Comparison of ENCODE assay signal across 29 cellular contexts in the genomic region with DNA sequence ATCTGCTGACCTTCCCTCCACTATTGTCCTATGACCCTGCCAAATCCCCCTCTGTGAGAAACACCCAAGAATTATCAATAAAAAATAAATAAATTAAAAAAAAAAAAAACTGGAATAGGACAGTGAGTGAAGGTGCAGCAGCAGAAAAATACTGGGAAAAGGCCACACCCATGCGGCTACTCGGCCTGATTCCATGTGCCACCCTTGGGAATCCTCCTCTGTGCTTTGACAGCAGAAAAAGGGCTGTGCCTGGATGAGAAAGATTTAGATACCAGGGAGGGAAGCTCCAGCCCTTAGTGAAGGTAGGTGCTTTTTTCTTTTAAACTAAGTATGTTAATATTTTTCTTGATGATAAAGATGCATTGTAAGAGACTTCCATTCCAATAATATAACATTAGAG.
"Had no signal": no experiment of that assay in that cellular context is flagged by ENCODE, and none has a peak within 500 bp of the region (broad histone marks: within the 10 kb centered on the region; RNA-seq: fewer than 3 reads in every experiment).

No MANE protein-coding gene starts in this region.

- ATAC-seq: esophagus mucosa; gastrocnemius medialis; heart right ventricle; left colon; left ventricle myocardium superior; lower lobe of right lung; naive thymus-derived CD8-positive, alpha-beta T cell; pancreas; stimulated activated effector memory CD8-positive, alpha-beta T cell treated with anti-CD3 and anti-CD28 coated beads, Interleukin-12 subunit alpha, Interleukin-12 subunit beta, amount 100 ng/mL, for 72 hours had no signal

- DNase-seq: colonic mucosa; effector CD8-positive, alpha-beta T cell; endodermal cell; foreskin fibroblast; gastrocnemius medialis; hippocampal formation; immature natural killer cell; islet precursor cell; kidney glomerular epithelial cell; left colon; left ventricle myocardium superior; lower lobe of right lung; naive thymus-derived CD8-positive, alpha-beta T cell; nephron progenitor cell; pancreas; retina; sigmoid colon; stimulated activated CD4-positive, alpha-beta T cell treated with anti-CD3 and anti-CD28 coated beads, Interleukin-2, amount 100 ng/mL, for 24 hours; stimulated activated CD4-positive, alpha-beta T cell treated with anti-CD3 and anti-CD28 coated beads, Interleukin-4, amount 100 ng/mL, for 24 hours; stimulated activated naive CD4-positive, alpha-beta T cell treated with Interleukin-2 at 50 U/mL for 16 hours; stomach; trophoblast cell had no signal

- H3K27me3 ChIP-seq: colonic mucosa, gastrocnemius medialis, heart right ventricle, neutrophil, pancreas, sigmoid colon, stomach, thyroid gland, vagina had no signal

- H3K9me3 ChIP-seq: colonic mucosa, gastrocnemius medialis, heart right ventricle, lower lobe of right lung, neutrophil, pancreas, sigmoid colon, stomach, thyroid gland, vagina had no signal

- H3K4me3 ChIP-seq: colonic mucosa, gastrocnemius medialis, heart right ventricle, lower lobe of right lung, pancreas, sigmoid colon, stomach, thyroid gland, vagina had no signal

- H3K27ac ChIP-seq: colonic mucosa, epithelial cell of prostate, gastrocnemius medialis, heart right ventricle, lower lobe of right lung, neutrophil, pancreas, sigmoid colon, stomach, vagina had no signal

- H3K4me1 ChIP-seq: colonic mucosa, lower lobe of right lung, pancreas, vagina had no signal

- H3K36me3 ChIP-seq: colonic mucosa, gastrocnemius medialis, heart right ventricle, lower lobe of right lung, neutrophil, pancreas, sigmoid colon, stomach, thyroid gland, vagina had no signal
